1 cellular context compared by ENCODE assay signal in the genomic region with DNA sequence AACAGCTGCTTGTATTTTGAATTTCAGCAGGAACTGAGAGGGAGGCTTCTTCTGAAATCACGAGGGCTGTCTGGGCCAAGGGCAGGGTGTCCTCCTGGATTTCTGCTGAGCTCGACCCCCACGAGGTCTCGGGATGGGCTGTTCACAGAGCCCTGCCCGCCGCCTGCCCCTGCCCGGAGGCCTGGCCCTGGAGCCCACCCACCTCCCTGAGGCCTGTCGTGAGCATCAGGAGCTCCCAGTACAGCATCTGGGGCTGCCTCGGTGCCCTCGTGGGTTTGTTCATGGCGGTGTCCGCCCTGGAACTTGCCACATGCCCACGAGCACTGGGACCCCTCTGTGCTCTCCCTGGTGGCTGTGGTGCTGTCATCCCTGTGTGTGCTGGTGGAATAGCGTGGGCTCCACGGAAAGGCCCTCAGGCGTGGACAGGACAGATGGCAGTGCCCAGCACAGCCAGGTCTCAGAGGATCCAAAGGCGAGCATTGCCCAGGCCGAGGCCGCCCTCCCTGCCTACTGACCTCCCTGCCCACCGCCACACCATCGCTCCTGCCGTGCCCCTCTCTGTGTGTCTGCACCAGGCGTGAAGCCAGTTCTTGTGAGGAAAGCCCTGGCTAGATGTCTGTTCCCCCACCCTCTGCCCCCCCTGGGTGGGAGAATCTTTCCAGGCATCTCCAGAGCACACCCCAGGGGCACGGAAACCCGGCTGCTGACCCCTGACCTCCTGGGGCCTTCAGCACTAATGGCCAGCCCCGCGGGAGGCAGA.
TF ChIP-seq lines count a peak whose summit lies in the region.

No MANE protein-coding gene starts in this region.

TF ChIP-seq in HepG2, 621 proteins besides CTCF, POLR2A, EP300 and RAD21:
- TF ChIP-seq, protein P1, sequence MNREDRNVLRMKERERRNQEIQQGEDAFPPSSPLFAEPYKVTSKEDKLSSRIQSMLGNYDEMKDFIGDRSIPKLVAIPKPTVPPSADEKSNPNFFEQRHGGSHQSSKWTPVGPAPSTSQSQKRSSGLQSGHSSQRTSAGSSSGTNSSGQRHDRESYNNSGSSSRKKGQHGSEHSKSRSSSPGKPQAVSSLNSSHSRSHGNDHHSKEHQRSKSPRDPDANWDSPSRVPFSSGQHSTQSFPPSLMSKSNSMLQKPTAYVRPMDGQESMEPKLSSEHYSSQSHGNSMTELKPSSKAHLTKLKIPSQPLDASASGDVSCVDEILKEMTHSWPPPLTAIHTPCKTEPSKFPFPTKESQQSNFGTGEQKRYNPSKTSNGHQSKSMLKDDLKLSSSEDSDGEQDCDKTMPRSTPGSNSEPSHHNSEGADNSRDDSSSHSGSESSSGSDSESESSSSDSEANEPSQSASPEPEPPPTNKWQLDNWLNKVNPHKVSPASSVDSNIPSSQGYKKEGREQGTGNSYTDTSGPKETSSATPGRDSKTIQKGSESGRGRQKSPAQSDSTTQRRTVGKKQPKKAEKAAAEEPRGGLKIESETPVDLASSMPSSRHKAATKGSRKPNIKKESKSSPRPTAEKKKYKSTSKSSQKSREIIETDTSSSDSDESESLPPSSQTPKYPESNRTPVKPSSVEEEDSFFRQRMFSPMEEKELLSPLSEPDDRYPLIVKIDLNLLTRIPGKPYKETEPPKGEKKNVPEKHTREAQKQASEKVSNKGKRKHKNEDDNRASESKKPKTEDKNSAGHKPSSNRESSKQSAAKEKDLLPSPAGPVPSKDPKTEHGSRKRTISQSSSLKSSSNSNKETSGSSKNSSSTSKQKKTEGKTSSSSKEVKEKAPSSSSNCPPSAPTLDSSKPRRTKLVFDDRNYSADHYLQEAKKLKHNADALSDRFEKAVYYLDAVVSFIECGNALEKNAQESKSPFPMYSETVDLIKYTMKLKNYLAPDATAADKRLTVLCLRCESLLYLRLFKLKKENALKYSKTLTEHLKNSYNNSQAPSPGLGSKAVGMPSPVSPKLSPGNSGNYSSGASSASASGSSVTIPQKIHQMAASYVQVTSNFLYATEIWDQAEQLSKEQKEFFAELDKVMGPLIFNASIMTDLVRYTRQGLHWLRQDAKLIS (CRISPR knock-in tag; IDR thresholded peaks at IDR 0.05): no peak
- no peak for TF ChIP-seq GLI4 (CRISPR knock-in tag; IDR thresholded peaks at IDR 0.05; ENCODE audit: borderline replicate concordance)
- no peak for TF ChIP-seq MAFF (IDR thresholded peaks at IDR 0.05; ENCODE audit: low read depth, low read length)
- no peak for TF ChIP-seq CEBPB (IDR thresholded peaks at IDR 0.05; ENCODE audit: borderline replicate concordance, low read depth, low read length)
- TF ChIP-seq ZNF20 (CRISPR knock-in tag; IDR thresholded peaks at IDR 0.05): no peak
- TF ChIP-seq, protein P2, sequence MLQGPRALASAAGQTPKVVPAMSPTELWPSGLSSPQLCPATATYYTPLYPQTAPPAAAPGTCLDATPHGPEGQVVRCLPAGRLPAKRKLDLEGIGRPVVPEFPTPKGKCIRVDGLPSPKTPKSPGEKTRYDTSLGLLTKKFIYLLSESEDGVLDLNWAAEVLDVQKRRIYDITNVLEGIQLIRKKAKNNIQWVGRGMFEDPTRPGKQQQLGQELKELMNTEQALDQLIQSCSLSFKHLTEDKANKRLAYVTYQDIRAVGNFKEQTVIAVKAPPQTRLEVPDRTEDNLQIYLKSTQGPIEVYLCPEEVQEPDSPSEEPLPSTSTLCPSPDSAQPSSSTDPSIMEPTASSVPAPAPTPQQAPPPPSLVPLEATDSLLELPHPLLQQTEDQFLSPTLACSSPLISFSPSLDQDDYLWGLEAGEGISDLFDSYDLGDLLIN (CRISPR knock-in tag; IDR thresholded peaks at IDR 0.05; ENCODE audit: borderline replicate concordance): no peak
- no peak for TF ChIP-seq AHR (CRISPR knock-in tag; IDR thresholded peaks at IDR 0.05)
- TF ChIP-seq TRIM24 (CRISPR knock-in tag; IDR thresholded peaks at IDR 0.05): no peak
- no peak for TF ChIP-seq MZF1 (CRISPR knock-in tag; IDR thresholded peaks at IDR 0.05; ENCODE audit: borderline replicate concordance)
- no peak for TF ChIP-seq MYNN (CRISPR knock-in tag; IDR thresholded peaks at IDR 0.05; ENCODE audit: low read depth)
- TF ChIP-seq ZNF33B (CRISPR knock-in tag; IDR thresholded peaks at IDR 0.05): no peak
- TF ChIP-seq IKZF1 (IDR thresholded peaks at IDR 0.05): no peak
- no peak for TF ChIP-seq ZNF552 (CRISPR knock-in tag; IDR thresholded peaks at IDR 0.05; ENCODE audit: borderline replicate concordance)
- no peak for TF ChIP-seq SP1 (IDR thresholded peaks at IDR 0.05)
- no peak for TF ChIP-seq SP1 (CRISPR knock-in tag; IDR thresholded peaks at IDR 0.05)
- TF ChIP-seq NBN (conservative IDR thresholded peaks at IDR 0.05): no peak
- TF ChIP-seq ZNF629 (CRISPR knock-in tag; conservative IDR thresholded peaks at IDR 0.05): no peak
